ENCODE assay signal across 16 cellular contexts in the genomic region with DNA sequence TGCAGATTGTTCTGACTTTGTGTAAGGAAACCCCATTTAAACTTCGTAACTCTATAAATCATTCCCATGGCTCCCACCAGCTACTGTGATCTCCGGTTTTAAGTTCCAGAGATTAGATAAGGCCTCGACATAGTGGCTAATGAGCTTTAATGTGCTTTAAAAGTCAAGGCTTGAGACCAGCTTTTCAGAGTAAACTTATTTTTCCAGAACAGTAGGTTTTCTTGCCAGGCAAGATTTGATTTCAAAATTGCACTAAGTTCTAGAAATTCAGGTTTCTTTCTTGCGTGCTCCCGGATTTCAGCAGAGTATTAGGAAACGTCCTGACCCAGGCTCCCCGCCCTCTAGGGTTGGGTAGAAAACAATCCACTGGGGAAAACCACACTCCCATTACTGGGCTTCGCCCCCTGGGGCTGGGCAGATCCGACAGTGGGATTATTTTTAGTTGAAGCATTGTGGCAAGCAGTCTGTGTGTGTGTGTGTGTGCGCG. TPM values are rescaled to one million over a fixed set of nuclear protein-coding genes. Genes with fewer than 3 reads are reported as not detected.
DNase-seq lines count a peak whose midpoint lies in the region; ATAC-seq and TF ChIP-seq lines count a peak whose summit lies in the region.
"Had no signal": no experiment of that assay in that cellular context is flagged by ENCODE, and none has a peak within 500 bp of the region (broad histone marks: within the 10 kb centered on the region; RNA-seq: fewer than 3 reads in every experiment).

No MANE protein-coding gene starts in this region.

- DNase-seq in NCI-H82 (lab: John Stamatoyannopoulos, UW): peak; percentile 82
- DNase-seq in body of pancreas: peak in 1 of 4 donors; percentile 16
- peak; percentile 59 for DNase-seq in islet precursor cell
- no peak for DNase-seq in T-helper 2 cell
- no peak for DNase-seq in stimulated activated CD8-positive, alpha-beta memory T cell treated with anti-CD3 and anti-CD28 coated beads, Interleukin-4, amount 100 ng/mL, for 48 hours
- DNase-seq: central memory CD4-positive, alpha-beta T cell; DMS79; hypothalamus; NCI-H187 treated with DMSO at 0.1 percent for 48 hours; NCI-H526 treated with DMSO at 0.1 percent for 48 hours had no signal

- peak overlapping the region in 3 of 4 donors; percentile 41 to 80 (median 52) for H3K27ac ChIP-seq in body of pancreas
- peak overlapping the region; percentile 60 for H3K27ac ChIP-seq in thymus (ENCODE audit: low read depth)
- H3K27ac ChIP-seq: C4-2B had no signal

- peak in 1 of 7 experiments; percentile 7 for TF ChIP-seq CTCF in body of pancreas (IDR thresholded peaks at IDR 0.05)

- H3K36me3 ChIP-seq in body of pancreas (replicated peaks in 1 of 2; ENCODE audit: insufficient read depth in 1 of 2, low read depth in 2 of 2) (no peaks in the 10 kb centered on the region), thymus (ENCODE audit: control insufficient read depth, insufficient read depth) (no peaks in the 10 kb centered on the region)

- no peaks in the 10 kb centered on the region for H3K4me1 ChIP-seq in body of pancreas
- peaks cover 6% of the 10 kb centered on the region for H3K4me1 ChIP-seq in thymus (ENCODE audit: control insufficient read depth, insufficient read depth, low read length)

- 56 to 73% methylated on average over 11 of the region's 11 CpGs for WGBS in body of pancreas, 2 donors
- WGBS in thymus: 92% methylated on average over 11 of the region's 11 CpGs

- TF ChIP-seq POLR2A in body of pancreas (IDR thresholded peaks at IDR 0.05): no peak

- intact Hi-C loops in body of pancreas (cut with DNase I): no loop called here

- no peaks in the 10 kb centered on the region for H3K9me3 ChIP-seq in body of pancreas
- no peaks in the 10 kb centered on the region for H3K9me3 ChIP-seq in thymus (ENCODE audit: control insufficient read depth)

- H3K27me3 ChIP-seq in body of pancreas: no peaks in the 10 kb centered on the region
- no peaks in the 10 kb centered on the region for H3K27me3 ChIP-seq in thymus (ENCODE audit: control insufficient read depth, insufficient read depth)

- no peak overlapping the region for H3K4me3 ChIP-seq in body of pancreas
- no peak overlapping the region for H3K4me3 ChIP-seq in thymus (ENCODE audit: low read length)

- ATAC-seq in body of pancreas: peak; percentile 70
- no peak for ATAC-seq in GM21825 (IDR thresholded peaks at IDR 0.05; ENCODE audit: unreplicated experiment)
- ATAC-seq: activated naive CD4-positive, alpha-beta T cell treated with anti-CD3 and anti-CD28 coated beads, Interleukin-2, amount 50 U/mL, for 72 hours; left lobe of liver; natural killer cell treated with Interleukin-12 subunit alpha and Interleukin-12 subunit beta and Interleukin-15 and Interleukin-18, amount 100 ng/mL, for 72 hours had no signal

RNA-seq across cellular contexts. Expression of a gene that starts 43.3 kb away (rescaled TPM):
- 10 to 100 TPM; 14.5 to 32.2 TPM for total RNA-seq in body of pancreas
- 17.5 TPM for polyA plus RNA-seq in thymus

Comparison
In these comparisons a context has a peak if more than half of its experiments do, and no peak if none do; other contexts are left out.
1. DNase-seq: peak in NCI-H82 (single experiment) and islet precursor cell (single experiment); none in T-helper 2 cell (0 of 5) and stimulated activated CD8-positive, alpha-beta memory T cell treated with anti-CD3 and anti-CD28 coated beads, Interleukin-4, amount 100 ng/mL, for 48 hours (single experiment).